In genomic region chr1:175013445-175013844, GRCh38 we compare ENCODE assay signal across 27 cellular contexts. TPM values are rescaled to one million over a fixed set of nuclear protein-coding genes. Genes with fewer than 3 reads are reported as not detected.
DNase-seq lines count a peak whose midpoint lies in the region; ATAC-seq and TF ChIP-seq lines count a peak whose summit lies in the region.
"Had no signal": no experiment of that assay in that cellular context is flagged by ENCODE, and none has a peak within 500 bp of the region (broad histone marks: within the 10 kb centered on the region; RNA-seq: fewer than 3 reads in every experiment).

No MANE protein-coding gene starts in this region.

- in situ Hi-C loops in GM13977 (cut with MboI; ENCODE audit: low pct_unique_long_range_greater_than_20kb, low sequenced_read_pairs, unreplicated experiment), result no loop called here

- no peak overlapping the region for H3K4me3 Mint-ChIP-seq in activated CD4-positive, alpha-beta T cell treated with anti-CD3 and anti-CD28 coated beads, Interleukin-2, amount 10 ng/mL, durations not matched to agents 24 days and 14 days
- no peak overlapping the region for H3K4me3 Mint-ChIP-seq in activated T-helper 1 cell treated with anti-CD3 and anti-CD28 coated beads, Interleukin-12 subunit alpha, Interleukin-12 subunit beta, Interleukin-2, Interleukin-4 antibody, amounts not matched to agents 30 ng/mL and 10 ng/mL and 1 ng/mL, durations not matched to agents 14 hours and 24 hours and 36 hours
- H3K4me3 Mint-ChIP-seq in memory B cell, result no peak overlapping the region
- H3K4me3 Mint-ChIP-seq in naive thymus-derived CD4-positive, alpha-beta T cell, result no peak overlapping the region
- H3K4me3 Mint-ChIP-seq: CD4-positive, alpha-beta T cell; GM23338; neural crest cell had no signal

- RAD21 ChIA-PET in HCT116 (lab: Charles Lee; ENCODE audit: low non-redundant PET in 1 of 2, low total read pairs in 2 of 2, uncharacterized antibody in 2 of 2, unreplicated experiment in 2 of 2), result no interaction called here

- peaks cover 5% of the 10 kb centered on the region; the same call in 1 of the 2 replicates for H4K20me1 ChIP-seq in HCT116 (ENCODE audit: insufficient read depth)

- no peak overlapping the region for H3K27ac ChIP-seq in HCT116 (ENCODE audit: low read depth, low read length)
- no peak overlapping the region for H3K27ac ChIP-seq in naive thymus-derived CD4-positive, alpha-beta T cell (ENCODE audit: low read depth, low read length)
- H3K27ac ChIP-seq: coronary artery, epithelial cell of prostate, ovary, tibial nerve had no signal

- TF ChIP-seq RAD21 in HCT116 (IDR thresholded peaks at IDR 0.05; ENCODE audit: low read depth), result no peak

- no peaks in the 10 kb centered on the region for H3K4me1 ChIP-seq in HCT116 (ENCODE audit: control insufficient read depth in 1 of 2, insufficient read depth in 2 of 2, low read length in 2 of 2)
- H3K4me1 ChIP-seq in naive thymus-derived CD4-positive, alpha-beta T cell (ENCODE audit: control insufficient read depth in 2 of 2, insufficient read depth in 2 of 2, low read length in 2 of 2), result no peaks in the 10 kb centered on the region
- H3K4me1 ChIP-seq: tibial nerve had no signal

- no peak for TF ChIP-seq CTCF in HCT116 (IDR thresholded peaks at IDR 0.05 in 2 of 3, conservative IDR thresholded peaks at IDR 0.05 in 1 of 3; ENCODE audit: borderline replicate concordance in 1 of 3, insufficient read depth in 1 of 3, low read depth in 2 of 3, low read length in 2 of 3)
- TF ChIP-seq CTCF in GM13977 (IDR thresholded peaks at IDR 0.05; ENCODE audit: extremely low read depth, insufficient read depth, missing control alignments), result no peak

- H3K79me2 ChIP-seq in HCT116 (ENCODE audit: insufficient read depth, low read length), result peaks cover 38% of the 10 kb centered on the region

- H3K27me3 ChIP-seq in HCT116 (ENCODE audit: insufficient read depth, low read length), result no peaks in the 10 kb centered on the region
- no peaks in the 10 kb centered on the region for H3K27me3 ChIP-seq in naive thymus-derived CD4-positive, alpha-beta T cell (ENCODE audit: control insufficient read depth in 2 of 2, insufficient read depth in 2 of 2, low read length in 2 of 2)
- H3K27me3 ChIP-seq: ovary, tibial nerve had no signal

- no peaks in the 10 kb centered on the region for H3K9me3 Mint-ChIP-seq in activated CD4-positive, alpha-beta T cell treated with anti-CD3 and anti-CD28 coated beads, Interleukin-2, amount 10 ng/mL, durations not matched to agents 24 days and 14 days
- H3K9me3 Mint-ChIP-seq in activated T-helper 1 cell treated with anti-CD3 and anti-CD28 coated beads, Interleukin-12 subunit alpha, Interleukin-12 subunit beta, Interleukin-2, Interleukin-4 antibody, amounts not matched to agents 30 ng/mL and 10 ng/mL and 1 ng/mL, durations not matched to agents 14 hours and 24 hours and 36 hours, result no peaks in the 10 kb centered on the region
- no peaks in the 10 kb centered on the region for H3K9me3 Mint-ChIP-seq in memory B cell
- peaks cover 0 to 1% (median 0%) of the 10 kb centered on the region in 11 donors for H3K9me3 Mint-ChIP-seq in naive thymus-derived CD4-positive, alpha-beta T cell
- H3K9me3 Mint-ChIP-seq: CD4-positive, alpha-beta T cell; GM23338; neural crest cell had no signal

- H3K27me3 Mint-ChIP-seq in activated CD4-positive, alpha-beta T cell treated with anti-CD3 and anti-CD28 coated beads, Interleukin-2, amount 10 ng/mL, durations not matched to agents 24 days and 14 days, result no peaks in the 10 kb centered on the region
- no peaks in the 10 kb centered on the region for H3K27me3 Mint-ChIP-seq in activated T-helper 1 cell treated with anti-CD3 and anti-CD28 coated beads, Interleukin-12 subunit alpha, Interleukin-12 subunit beta, Interleukin-2, Interleukin-4 antibody, amounts not matched to agents 30 ng/mL and 10 ng/mL and 1 ng/mL, durations not matched to agents 14 hours and 24 hours and 36 hours (ENCODE audit: insufficient read depth)
- H3K27me3 Mint-ChIP-seq in memory B cell, result no peaks in the 10 kb centered on the region
- H3K27me3 Mint-ChIP-seq in naive thymus-derived CD4-positive, alpha-beta T cell, result no peaks in the 10 kb centered on the region
- H3K27me3 Mint-ChIP-seq: CD4-positive, alpha-beta T cell had no signal

- no peak overlapping the region for H3K4me3 ChIP-seq in HCT116 (replicated peaks in 1 of 2; ENCODE audit: low read depth in 1 of 2, low read length in 2 of 2)
- H3K4me3 ChIP-seq in naive thymus-derived CD4-positive, alpha-beta T cell (ENCODE audit: low read length), result no peak overlapping the region
- H3K4me3 ChIP-seq: coronary artery, GM23338, ovary, tibial nerve had no signal

- ATAC-seq in HCT116 (no peak), memory B cell (ENCODE audit: low read depth) (no peak)
- no peak for ATAC-seq in naive thymus-derived CD4-positive, alpha-beta T cell
- ATAC-seq: GM23338 had no signal

- H3K27ac Mint-ChIP-seq in activated CD4-positive, alpha-beta T cell treated with anti-CD3 and anti-CD28 coated beads, Interleukin-2, amount 10 ng/mL, durations not matched to agents 24 days and 14 days, result peak overlapping the region; percentile 4
- H3K27ac Mint-ChIP-seq in activated T-helper 1 cell treated with anti-CD3 and anti-CD28 coated beads, Interleukin-12 subunit alpha, Interleukin-12 subunit beta, Interleukin-2, Interleukin-4 antibody, amounts not matched to agents 30 ng/mL and 10 ng/mL and 1 ng/mL, durations not matched to agents 14 hours and 24 hours and 36 hours, result peak overlapping the region; percentile 2
- H3K27ac Mint-ChIP-seq in memory B cell, result peak overlapping the region; percentile 65
- peak overlapping the region in 2 of 9 donors; percentile 27 to 68 for H3K27ac Mint-ChIP-seq in naive thymus-derived CD4-positive, alpha-beta T cell
- H3K27ac Mint-ChIP-seq: CD4-positive, alpha-beta T cell; GM23338 had no signal

- POLR2A ChIA-PET in HCT116 (lab: Charles Lee), result interaction anchor here (1.5 kb wide), 1 partner anchor 10 kb away, joined by 9 read pairs; the partner anchor contains the start of gene MRPS14
- POLR2A ChIA-PET in naive thymus-derived CD4-positive, alpha-beta T cell (lab: Charles Lee), result interaction anchor here (1.2 to 1.5 kb wide), 2 partner anchors 10 to 13 kb away, joined by 4 read pairs; partner anchors contain the start of gene MRPS14

- H3K9me2 ChIP-seq in HCT116 (ENCODE audit: insufficient read depth), result no peaks in the 10 kb centered on the region

- no peak overlapping the region for H2AFZ ChIP-seq in HCT116 (ENCODE audit: low read depth, low read length, poor library complexity, severe bottlenecking)
- H2AFZ ChIP-seq: GM23338 had no signal

- intact Hi-C loops in activated CD4-positive, alpha-beta T cell treated with anti-CD3 and anti-CD28 coated beads, Interleukin-2, amount 10 ng/mL, durations not matched to agents 24 days and 14 days (cut with micrococcal nuclease), result no loop called here
- intact Hi-C loops in HCT116 (cut with micrococcal nuclease), result no loop called here
- intact Hi-C loops in activated T-helper 1 cell treated with anti-CD3 and anti-CD28 coated beads, Interleukin-12 subunit alpha, Interleukin-12 subunit beta, Interleukin-2, Interleukin-4 antibody, amounts not matched to agents 30 ng/mL and 10 ng/mL and 1 ng/mL, durations not matched to agents 14 hours and 24 hours and 36 hours (cut with micrococcal nuclease), result no loop called here
- intact Hi-C loops in naive thymus-derived CD4-positive, alpha-beta T cell (cut with micrococcal nuclease), result no loop called here

- peaks cover 65% of the 10 kb centered on the region for H3K36me3 Mint-ChIP-seq in activated CD4-positive, alpha-beta T cell treated with anti-CD3 and anti-CD28 coated beads, Interleukin-2, amount 10 ng/mL, durations not matched to agents 24 days and 14 days (ENCODE audit: low read depth)
- H3K36me3 Mint-ChIP-seq in activated T-helper 1 cell treated with anti-CD3 and anti-CD28 coated beads, Interleukin-12 subunit alpha, Interleukin-12 subunit beta, Interleukin-2, Interleukin-4 antibody, amounts not matched to agents 30 ng/mL and 10 ng/mL and 1 ng/mL, durations not matched to agents 14 hours and 24 hours and 36 hours (ENCODE audit: low read depth), result peaks cover 61% of the 10 kb centered on the region
- H3K36me3 Mint-ChIP-seq in memory B cell, result peaks cover 35% of the 10 kb centered on the region
- H3K36me3 Mint-ChIP-seq in naive thymus-derived CD4-positive, alpha-beta T cell, result peaks cover 20 to 46% (median 30%) of the 10 kb centered on the region in 5 donors

- TSS peak; percentile 4 for BruUV-seq in HCT116 (replicated peaks; lab: Mats Ljungman, UMichigan)

- TF ChIP-seq POLR2A in HCT116 (IDR thresholded peaks at IDR 0.05; ENCODE audit: borderline replicate concordance, extremely low read depth, insufficient read depth, insufficient read length), result no peak

- peaks cover 7% of the 10 kb centered on the region for H3K4me1 Mint-ChIP-seq in activated CD4-positive, alpha-beta T cell treated with anti-CD3 and anti-CD28 coated beads, Interleukin-2, amount 10 ng/mL, durations not matched to agents 24 days and 14 days
- H3K4me1 Mint-ChIP-seq in activated T-helper 1 cell treated with anti-CD3 and anti-CD28 coated beads, Interleukin-12 subunit alpha, Interleukin-12 subunit beta, Interleukin-2, Interleukin-4 antibody, amounts not matched to agents 30 ng/mL and 10 ng/mL and 1 ng/mL, durations not matched to agents 14 hours and 24 hours and 36 hours (ENCODE audit: low read depth), result peaks cover 18% of the 10 kb centered on the region
- H3K4me1 Mint-ChIP-seq in memory B cell, result peaks cover 7% of the 10 kb centered on the region
- peaks cover 0 to 19% (median 8%) of the 10 kb centered on the region in 7 donors for H3K4me1 Mint-ChIP-seq in naive thymus-derived CD4-positive, alpha-beta T cell
- H3K4me1 Mint-ChIP-seq: GM23338, neural crest cell had no signal

- no peak for DNase-seq in activated CD4-positive, alpha-beta T cell treated with anti-CD3 and anti-CD28 coated beads, Interleukin-2, amount 10 ng/mL, durations not matched to agents 24 days and 14 days
- DNase-seq in activated CD4-positive, alpha-beta T cell treated with anti-CD3 and anti-CD28 coated beads for 4 hours, result no peak
- DNase-seq in HCT116 (ENCODE audit: low read depth, low spot score) (no peak), memory B cell (ENCODE audit: low spot score in 2 of 2) (no peak), GM13977 (ENCODE audit: low spot score) (no peak)
- no peak for DNase-seq in activated T-helper 1 cell treated with anti-CD3 and anti-CD28 coated beads, Interleukin-12 subunit alpha, Interleukin-12 subunit beta, Interleukin-2, Interleukin-4 antibody, amounts not matched to agents 30 ng/mL and 10 ng/mL and 1 ng/mL, durations not matched to agents 14 hours and 24 hours and 36 hours (ENCODE audit: low spot score)
- no peak for DNase-seq in stimulated activated CD4-positive, alpha-beta T cell treated with anti-CD3 and anti-CD28 coated beads, Interleukin-4, amount 100 ng/mL, for 4 hours
- DNase-seq in naive thymus-derived CD4-positive, alpha-beta T cell, result no peak
- DNase-seq: activated effector memory CD4-positive, alpha-beta T cell treated with Interleukin-2 at 50 U/mL for 16 hours; caudate nucleus; CD4-positive, alpha-beta T cell; effector CD8-positive, alpha-beta T cell; EL; mammary epithelial cell; NCI-H1048; NCI-H1694 treated with DMSO at 0.1 percent for 48 hours; ovary; SHP77; small intestine; stimulated activated CD4-positive, alpha-beta T cell treated with anti-CD3 and anti-CD28 coated beads, Interleukin-1b, Interleukin-23, amount 100 ng/mL, for 48 hours had no signal

- H3K4me2 ChIP-seq in HCT116 (ENCODE audit: low read length), result no peak overlapping the region
- H3K4me2 ChIP-seq: GM23338 had no signal

- CTCF ChIA-PET in HCT116 (lab: Charles Lee), result no interaction called here
- CTCF ChIA-PET in naive thymus-derived CD4-positive, alpha-beta T cell (lab: Charles Lee), result interaction anchor here (1.0 kb wide), 1 partner anchor 16 kb away, joined by 3 read pairs; no protein-coding TSS in a partner anchor

- H3K36me3 ChIP-seq in HCT116 (ENCODE audit: control insufficient read depth in 1 of 2, insufficient read depth in 2 of 2, low read length in 2 of 2), result peaks cover 46 to 62% of the 10 kb centered on the region in 2 experiments
- peaks cover 25 to 97% (median 40%) of the 10 kb centered on the region in 3 experiments for H3K36me3 ChIP-seq in naive thymus-derived CD4-positive, alpha-beta T cell (ENCODE audit: control insufficient read depth in 2 of 3, insufficient read depth in 3 of 3, low read length in 3 of 3)
- H3K36me3 ChIP-seq: ovary had no signal

- no peak overlapping the region for H3K9ac ChIP-seq in HCT116 (ENCODE audit: low read length)

- no peaks in the 10 kb centered on the region for H3K9me3 ChIP-seq in HCT116 (ENCODE audit: control insufficient read depth in 1 of 2, insufficient read depth in 1 of 2, low read depth in 1 of 2, low read length in 2 of 2)
- H3K9me3 ChIP-seq in naive thymus-derived CD4-positive, alpha-beta T cell (ENCODE audit: control insufficient read depth in 2 of 3, low read length in 3 of 3), result no peaks in the 10 kb centered on the region
- H3K9me3 ChIP-seq: ovary, tibial nerve had no signal

RNA-seq across cellular contexts. Expression of gene MRPS14, which starts 9.8 kb away (rescaled TPM):
- total RNA-seq in activated CD4-positive, alpha-beta T cell treated with anti-CD3 and anti-CD28 coated beads, Interleukin-2, amount 10 ng/mL, durations not matched to agents 24 days and 14 days, result 28.9 and 33.5 TPM in 2 replicates
- total RNA-seq in HCT116 (2021; ENCODE audit: unreplicated experiment), result 29.4 TPM
- polyA plus RNA-seq in HCT116 (2012), result 11.9 and 17.3 TPM in 2 replicates
- total RNA-seq in activated T-helper 1 cell treated with anti-CD3 and anti-CD28 coated beads, Interleukin-12 subunit alpha, Interleukin-12 subunit beta, Interleukin-2, Interleukin-4 antibody, amounts not matched to agents 30 ng/mL and 10 ng/mL and 1 ng/mL, durations not matched to agents 14 hours and 24 hours and 36 hours, result 29.2 and 29.9 TPM in 2 replicates
- 10 to 100 TPM; 12.4 to 36.5 (median 31.5) TPM for total RNA-seq in naive thymus-derived CD4-positive, alpha-beta T cell
- polyA plus RNA-seq in naive thymus-derived CD4-positive, alpha-beta T cell, result 10 to 100 TPM; 53.6 to 67.6 TPM

RNA-seq across cellular contexts. Expression of gene CACYBP, which starts 13.7 kb away (rescaled TPM):
- 385 and 389 TPM in 2 replicates for total RNA-seq in activated CD4-positive, alpha-beta T cell treated with anti-CD3 and anti-CD28 coated beads, Interleukin-2, amount 10 ng/mL, durations not matched to agents 24 days and 14 days
- 194 TPM for total RNA-seq in HCT116 (2021; ENCODE audit: unreplicated experiment)
- polyA plus RNA-seq in HCT116 (2012), result 53.5 and 79.1 TPM in 2 replicates
- total RNA-seq in activated T-helper 1 cell treated with anti-CD3 and anti-CD28 coated beads, Interleukin-12 subunit alpha, Interleukin-12 subunit beta, Interleukin-2, Interleukin-4 antibody, amounts not matched to agents 30 ng/mL and 10 ng/mL and 1 ng/mL, durations not matched to agents 14 hours and 24 hours and 36 hours, result 342 and 369 TPM in 2 replicates
- total RNA-seq in naive thymus-derived CD4-positive, alpha-beta T cell, result 100 to 1,000 TPM in 2 of 5 experiments, 10 to 100 TPM in 3; 70.8 to 190 (median 96.2) TPM
- 100 to 1,000 TPM; 164 to 192 TPM for polyA plus RNA-seq in naive thymus-derived CD4-positive, alpha-beta T cell

RNA-seq across cellular contexts. Expression of gene TNN, which starts 54.2 kb away (rescaled TPM):
- not detected in 2 replicates for total RNA-seq in activated CD4-positive, alpha-beta T cell treated with anti-CD3 and anti-CD28 coated beads, Interleukin-2, amount 10 ng/mL, durations not matched to agents 24 days and 14 days
- not detected for total RNA-seq in HCT116 (2021; ENCODE audit: unreplicated experiment)
- polyA plus RNA-seq in HCT116 (2012), result not detected in 2 replicates
- total RNA-seq in activated T-helper 1 cell treated with anti-CD3 and anti-CD28 coated beads, Interleukin-12 subunit alpha, Interleukin-12 subunit beta, Interleukin-2, Interleukin-4 antibody, amounts not matched to agents 30 ng/mL and 10 ng/mL and 1 ng/mL, durations not matched to agents 14 hours and 24 hours and 36 hours, result not detected in 2 replicates
- not detected for total RNA-seq in naive thymus-derived CD4-positive, alpha-beta T cell
- polyA plus RNA-seq in naive thymus-derived CD4-positive, alpha-beta T cell, result not detected
- total RNA-seq: A673; CD4-positive, alpha-beta T cell; mammary epithelial cell; ovary; T-helper 2 cell treated with Interferon-gamma antibody and Interleukin-4, amounts not matched to agents 100 ng/mL and 5 ng/mL, for 36 hours had no signal
- polyA plus RNA-seq: mammary epithelial cell had no signal
